Comparison of ENCODE assay signal across 16 cellular contexts in genomic region chr9:77180056-77180455, GRCh38. TPM values are rescaled to one million over a fixed set of nuclear protein-coding genes. Genes with fewer than 3 reads are reported as not detected.
DNase-seq lines count a peak whose midpoint lies in the region; ATAC-seq, FAIRE-seq and TF ChIP-seq lines count a peak whose summit lies in the region.
"Had no signal": no experiment of that assay in that cellular context is flagged by ENCODE, and none has a peak within 500 bp of the region (broad histone marks: within the 10 kb centered on the region; RNA-seq: fewer than 3 reads in every experiment).

No MANE protein-coding gene starts in this region.

- CTCF ChIA-PET in CD4-positive, alpha-beta T cell (lab: Charles Lee) = no interaction called here
- CTCF ChIA-PET in WTC11 (lab: Charles Lee) = no interaction called here

- H3K27ac ChIP-seq in CD4-positive, alpha-beta T cell (ENCODE audit: low read depth, low read length) = no peak overlapping the region
- no peak overlapping the region for H3K27ac ChIP-seq in iPS-20b (ENCODE audit: low read length)
- no peak overlapping the region for H3K27ac ChIP-seq in spleen
- H3K27ac ChIP-seq: coronary artery, GM23248 had no signal

- H3K4me3 Mint-ChIP-seq in CD4-positive, alpha-beta T cell = peak overlapping the region; percentile 82
- peak overlapping the region; percentile 93; the same call in 1 of the 2 replicates for H3K4me3 Mint-ChIP-seq in WTC11

- H3K4me1 ChIP-seq in iPS-20b (ENCODE audit: insufficient read depth, low read length) (peaks cover 13% of the 10 kb centered on the region; the same call in 1 of the 2 replicates), spleen (peaks cover 8 to 42% (median 17%) of the 10 kb centered on the region in 6 donors)

- peak overlapping the region; percentile 89 for H3K27ac Mint-ChIP-seq in CD4-positive, alpha-beta T cell
- no peak overlapping the region for H3K27ac Mint-ChIP-seq in WTC11

- no peaks in the 10 kb centered on the region for H3K27me3 Mint-ChIP-seq in CD4-positive, alpha-beta T cell
- H3K27me3 Mint-ChIP-seq in WTC11 (ENCODE audit: low read depth) = peaks cover 7% of the 10 kb centered on the region

- TF ChIP-seq CTCF in CD4-positive, alpha-beta T cell (IDR thresholded peaks at IDR 0.05) = no peak
- TF ChIP-seq CTCF in WTC11 (IDR thresholded peaks at IDR 0.05) (no peak), spleen (IDR thresholded peaks at IDR 0.05 in 8 of 11, conservative IDR thresholded peaks at IDR 0.05 in 3 of 11) (no peak)

- H3K36me3 Mint-ChIP-seq in CD4-positive, alpha-beta T cell (ENCODE audit: low read depth) = peaks cover 5% of the 10 kb centered on the region
- H3K36me3 Mint-ChIP-seq in WTC11 = peaks cover 4% of the 10 kb centered on the region; the same call in 1 of the 2 replicates

- no peak overlapping the region for H3K9ac ChIP-seq in iPS-20b (ENCODE audit: low read depth, low read length)
- H3K9ac ChIP-seq: GM23248 had no signal

- H3K9me3 ChIP-seq in CD4-positive, alpha-beta T cell (ENCODE audit: control insufficient read depth, low read length) = no peaks in the 10 kb centered on the region
- H3K9me3 ChIP-seq in iPS-20b (ENCODE audit: insufficient read depth, low read depth, low read length) (no peaks in the 10 kb centered on the region), spleen (no peaks in the 10 kb centered on the region)

- POLR2A ChIA-PET in CD4-positive, alpha-beta T cell (lab: Charles Lee) = no interaction called here
- POLR2A ChIA-PET in WTC11 (lab: Charles Lee) = no interaction called here

- FAIRE-seq in H54 (lab: Jason Lieb, UNC) = peak; percentile 45
- FAIRE-seq: D721Med had no signal

- ATAC-seq in CD4-positive, alpha-beta T cell (ENCODE audit: poor library complexity) = no peak
- ATAC-seq in WTC11 = no peak
- no peak for ATAC-seq in GM21390 (IDR thresholded peaks at IDR 0.05; ENCODE audit: unreplicated experiment)
- ATAC-seq: activated CD4-positive, CD25-positive, alpha-beta regulatory T cell treated with anti-CD3 and anti-CD28 coated beads, Interleukin-2, amount 50 U/mL, for 24 hours; sciatic nerve had no signal

- DNase-seq in CD4-positive, alpha-beta T cell = no peak
- DNase-seq in H54 (ENCODE audit: insufficient read length, low spot score) (no peak), WTC11 (ENCODE audit: low spot score) (no peak), NCI-H2196 treated with DMSO at 0.1 percent for 48 hours (lab: John Stamatoyannopoulos, UW; ENCODE audit: unreplicated experiment) (no peak), spleen (no peak)
- DNase-seq: GM23248, NCI-H1436 treated with DMSO at 0.1 percent for 48 hours, NCI-H526 treated with DMSO at 0.1 percent for 48 hours, SHP77 treated with DMSO at 0.1 percent for 48 hours, substantia nigra had no signal

- H3K9me3 Mint-ChIP-seq in CD4-positive, alpha-beta T cell = no peaks in the 10 kb centered on the region
- H3K9me3 Mint-ChIP-seq in WTC11 = peaks cover 4% of the 10 kb centered on the region; the same call in 1 of the 2 replicates

- H3K36me3 ChIP-seq in iPS-20b (ENCODE audit: insufficient read depth, low read depth, low read length) = no peaks in the 10 kb centered on the region
- no peaks in the 10 kb centered on the region for H3K36me3 ChIP-seq in spleen

- peak overlapping the region; percentile 83; the same call in 1 of the 2 replicates for H3K4me3 ChIP-seq in iPS-20b (ENCODE audit: low read length)
- H3K4me3 ChIP-seq in spleen = no peak overlapping the region

- TF ChIP-seq POLR2A in H54 (IDR thresholded peaks at IDR 0.05; ENCODE audit: low read depth, low read length) (no peak), spleen (IDR thresholded peaks at IDR 0.05) (no peak)

- peaks cover 44% of the 10 kb centered on the region for H3K4me1 Mint-ChIP-seq in CD4-positive, alpha-beta T cell (ENCODE audit: low read depth)
- H3K4me1 Mint-ChIP-seq in WTC11 = peaks cover 30% of the 10 kb centered on the region

- H3K27me3 ChIP-seq in CD4-positive, alpha-beta T cell (ENCODE audit: control insufficient read depth, insufficient read depth, low read length) = no peaks in the 10 kb centered on the region
- H3K27me3 ChIP-seq in iPS-20b (ENCODE audit: insufficient read depth, low read length) (no peaks in the 10 kb centered on the region), spleen (replicated peaks in 1 of 7) (no peaks in the 10 kb centered on the region)

- intact Hi-C loops in CD4-positive, alpha-beta T cell (cut with DNase I, micrococcal nuclease) = no loop called here
- intact Hi-C loops in spleen (cut with DNase I; ENCODE audit: low total_unique reads) = no loop called here

TF ChIP-seq in WTC11, 78 proteins besides CTCF, POLR2A, EP300 and RAD21:
- TF ChIP-seq SP1 (CRISPR knock-in tag; conservative IDR thresholded peaks at IDR 0.05) = no peak
- TF ChIP-seq ZNF219 (CRISPR knock-in tag; IDR thresholded peaks at IDR 0.05; ENCODE audit: borderline replicate concordance) = no peak
- TF ChIP-seq MYBL2 (CRISPR knock-in tag; IDR thresholded peaks at IDR 0.05) = no peak
- no peak for TF ChIP-seq HMGA2 (CRISPR knock-in tag; IDR thresholded peaks at IDR 0.05)
- TF ChIP-seq IRF2 (CRISPR knock-in tag; IDR thresholded peaks at IDR 0.05; ENCODE audit: borderline replicate concordance, low read depth) = no peak
- no peak for TF ChIP-seq ZNF416 (CRISPR knock-in tag; IDR thresholded peaks at IDR 0.05)
- TF ChIP-seq ZNF232 (CRISPR knock-in tag; IDR thresholded peaks at IDR 0.05) = no peak
- TF ChIP-seq MAX (CRISPR knock-in tag; IDR thresholded peaks at IDR 0.05) = no peak
- no peak for TF ChIP-seq ESRRA (CRISPR knock-in tag; IDR thresholded peaks at IDR 0.05; ENCODE audit: borderline replicate concordance)
- no peak for TF ChIP-seq USF1 (CRISPR knock-in tag; IDR thresholded peaks at IDR 0.05)
- no peak for TF ChIP-seq JUN (CRISPR knock-in tag; IDR thresholded peaks at IDR 0.05)
- no peak for TF ChIP-seq GABPB1 (CRISPR knock-in tag; IDR thresholded peaks at IDR 0.05)
- no peak for TF ChIP-seq FOXP4 (CRISPR knock-in tag; IDR thresholded peaks at IDR 0.05)
- no peak for TF ChIP-seq ZNF138 (CRISPR knock-in tag; conservative IDR thresholded peaks at IDR 0.05)
- TF ChIP-seq ZNF317 (CRISPR knock-in tag; IDR thresholded peaks at IDR 0.05; ENCODE audit: borderline replicate concordance, low read depth) = no peak
- no peak for TF ChIP-seq ZNF512 (CRISPR knock-in tag; IDR thresholded peaks at IDR 0.05; ENCODE audit: borderline replicate concordance)
- no peak for TF ChIP-seq NFYB (CRISPR knock-in tag; conservative IDR thresholded peaks at IDR 0.05; ENCODE audit: low read depth)

RNA-seq across cellular contexts. Expression of gene VPS13A, which starts 2.7 kb away (rescaled TPM):
- 10 to 100 TPM; 37.3 to 41.1 TPM for total RNA-seq in CD4-positive, alpha-beta T cell
- total RNA-seq in WTC11 (2021) = 25.5 to 31.5 TPM (median 28.0 TPM) in 3 replicates
- 10 to 100 TPM; 35.8 to 90.9 (median 64.2) TPM for total RNA-seq in spleen
- 10 to 100 TPM in 2 of 3 donors, 1 to 10 TPM in 1; 7.5 to 15.2 (median 13.0) TPM for polyA plus RNA-seq in spleen
